Comparison of ENCODE assay signal across 8 cellular contexts in the genomic region with DNA sequence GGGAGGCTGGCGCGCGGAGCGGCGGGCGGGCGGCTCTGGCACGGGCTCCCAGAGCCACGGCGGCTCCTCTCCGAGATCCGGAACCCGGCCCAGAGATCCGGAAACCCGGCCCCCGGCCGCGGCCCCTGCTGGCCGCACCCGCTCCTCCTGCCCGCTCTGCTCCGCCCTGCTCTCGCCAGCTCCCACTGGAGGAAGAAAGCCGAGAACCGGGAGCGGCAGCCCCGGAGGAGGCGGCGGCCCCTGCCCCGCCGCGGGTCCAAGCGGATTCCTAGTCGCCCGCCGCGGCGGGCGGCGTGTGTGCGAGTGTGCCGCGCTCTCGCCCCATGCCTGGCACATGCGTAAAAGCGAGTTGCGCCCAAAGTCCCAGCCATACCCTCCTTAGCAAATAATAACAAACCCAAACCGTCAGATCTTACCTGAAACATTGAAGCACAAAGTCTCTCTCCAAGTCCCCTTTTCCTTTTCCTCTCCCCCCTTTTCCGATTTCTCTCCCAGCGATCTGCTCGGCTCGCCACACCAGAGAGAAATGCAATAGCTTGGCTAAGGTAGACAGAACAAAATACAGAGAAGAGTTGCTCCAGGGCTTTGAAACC.
A peak's percentile ranks its signal among the peaks of the same experiment; 100 is the strongest.
DNase-seq lines count a peak whose midpoint lies in the region; ATAC-seq and TF ChIP-seq lines count a peak whose summit lies in the region.

No MANE protein-coding gene starts in this region.

- peaks cover 3 to 4% of the 10 kb centered on the region in 2 donors for H3K36me3 Mint-ChIP-seq in activated T-cell treated with anti-CD3 and anti-CD28 coated beads, Interleukin-2, amount 50 U/mL, for 72 hours (ENCODE audit: insufficient read depth in 2 of 2)
- H3K36me3 Mint-ChIP-seq in nephron progenitor cell (ENCODE audit: low read depth), result no peaks in the 10 kb centered on the region

- TF ChIP-seq CTCF in nephron progenitor cell (IDR thresholded peaks at IDR 0.05), result no peak

- no peak overlapping the region for H3K27ac Mint-ChIP-seq in activated T-cell treated with anti-CD3 and anti-CD28 coated beads, Interleukin-2, amount 50 U/mL, for 72 hours
- H3K27ac Mint-ChIP-seq in nephron progenitor cell, result peak overlapping the region; percentile 21

- ATAC-seq in HG02623 (IDR thresholded peaks at IDR 0.05; ENCODE audit: unreplicated experiment), result peak; percentile 69
- ATAC-seq in activated T-cell treated with anti-CD3 and anti-CD28 coated beads, Interleukin-2, amount 50 U/mL, for 72 hours (replicated peaks in 1 of 2), result peak; percentile 53 to 58

- H3K4me1 Mint-ChIP-seq in activated T-cell treated with anti-CD3 and anti-CD28 coated beads, Interleukin-2, amount 50 U/mL, for 72 hours (ENCODE audit: low read depth), result peaks cover 14% of the 10 kb centered on the region
- H3K4me1 Mint-ChIP-seq in nephron progenitor cell, result peaks cover 46% of the 10 kb centered on the region

- H3K4me3 Mint-ChIP-seq in activated T-cell treated with anti-CD3 and anti-CD28 coated beads, Interleukin-2, amount 50 U/mL, for 72 hours, result peak overlapping the region; percentile 80 to 83
- H3K4me3 Mint-ChIP-seq in nephron progenitor cell, result peak overlapping the region; percentile 94

- DNase-seq in activated T-cell treated with anti-CD3 and anti-CD28 coated beads for 48 hours (ENCODE audit: low read depth) (peak; percentile 8), activated T-cell treated with anti-CD3 and anti-CD28 coated beads for 4 hours (no peak), NCI-H2171 (lab: John Stamatoyannopoulos, UW) (peak; percentile 54), germinal center (ENCODE audit: low spot score) (peak; percentile 41), nephron progenitor cell (peak; percentile 79)
- peak; percentile 19 to 26 for DNase-seq in activated T-cell treated with anti-CD3 and anti-CD28 coated beads, Interleukin-2, amount 50 U/mL, for 72 hours
- no peak for DNase-seq in activated effector memory CD4-positive, alpha-beta T cell treated with Interleukin-2 at 50 U/mL for 16 hours

- H3K27me3 Mint-ChIP-seq in activated T-cell treated with anti-CD3 and anti-CD28 coated beads, Interleukin-2, amount 50 U/mL, for 72 hours (ENCODE audit: low read depth), result peaks cover 59% of the 10 kb centered on the region
- H3K27me3 Mint-ChIP-seq in nephron progenitor cell (ENCODE audit: low read depth, poor library complexity), result peaks cover 39% of the 10 kb centered on the region

- H3K9me3 Mint-ChIP-seq in activated T-cell treated with anti-CD3 and anti-CD28 coated beads, Interleukin-2, amount 50 U/mL, for 72 hours, result no peaks in the 10 kb centered on the region
- H3K9me3 Mint-ChIP-seq in nephron progenitor cell, result no peaks in the 10 kb centered on the region

Comparison
In these comparisons a context has a peak if more than half of its experiments do, and no peak if none do; other contexts are left out.
1. DNase-seq: peak in activated T-cell treated with anti-CD3 and anti-CD28 coated beads for 48 hours (single experiment), NCI-H2171 (single experiment), activated T-cell treated with anti-CD3 and anti-CD28 coated beads, Interleukin-2, amount 50 U/mL, for 72 hours (2 of 2), germinal center (single experiment) and nephron progenitor cell (single experiment); none in activated T-cell treated with anti-CD3 and anti-CD28 coated beads for 4 hours (single experiment) and activated effector memory CD4-positive, alpha-beta T cell treated with Interleukin-2 at 50 U/mL for 16 hours (single experiment).